Comparison of ENCODE assay signal across 1 cellular context in the genomic region with DNA sequence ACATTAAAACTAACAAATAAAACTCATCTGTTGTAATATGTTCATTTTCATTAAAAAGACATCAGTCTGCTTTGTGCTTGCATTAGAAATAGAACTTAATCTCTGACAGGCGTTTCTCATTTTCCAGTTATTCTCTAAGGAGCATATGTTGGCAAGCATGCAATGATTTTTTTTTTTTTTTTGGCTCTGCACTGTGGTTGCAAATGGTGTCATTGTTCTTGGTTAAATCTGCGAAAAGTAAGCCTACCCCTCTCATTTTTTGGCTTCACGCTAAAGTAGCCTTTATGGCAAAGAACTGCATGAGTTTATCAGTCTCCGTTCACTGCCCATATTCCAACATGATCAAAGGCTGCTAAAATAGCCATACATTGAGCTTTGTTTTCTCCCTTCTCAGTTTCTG.
TF ChIP-seq lines count a peak whose summit lies in the region.

No MANE protein-coding gene starts in this region.

TF ChIP-seq in SK-N-SH, 30 proteins besides CTCF, POLR2A, EP300 and RAD21 (continued from another document):
- no peak for TF ChIP-seq TAF1 (IDR thresholded peaks at IDR 0.05; ENCODE audit: borderline replicate concordance, low read depth, low read length)
- TF ChIP-seq, protein P1, sequence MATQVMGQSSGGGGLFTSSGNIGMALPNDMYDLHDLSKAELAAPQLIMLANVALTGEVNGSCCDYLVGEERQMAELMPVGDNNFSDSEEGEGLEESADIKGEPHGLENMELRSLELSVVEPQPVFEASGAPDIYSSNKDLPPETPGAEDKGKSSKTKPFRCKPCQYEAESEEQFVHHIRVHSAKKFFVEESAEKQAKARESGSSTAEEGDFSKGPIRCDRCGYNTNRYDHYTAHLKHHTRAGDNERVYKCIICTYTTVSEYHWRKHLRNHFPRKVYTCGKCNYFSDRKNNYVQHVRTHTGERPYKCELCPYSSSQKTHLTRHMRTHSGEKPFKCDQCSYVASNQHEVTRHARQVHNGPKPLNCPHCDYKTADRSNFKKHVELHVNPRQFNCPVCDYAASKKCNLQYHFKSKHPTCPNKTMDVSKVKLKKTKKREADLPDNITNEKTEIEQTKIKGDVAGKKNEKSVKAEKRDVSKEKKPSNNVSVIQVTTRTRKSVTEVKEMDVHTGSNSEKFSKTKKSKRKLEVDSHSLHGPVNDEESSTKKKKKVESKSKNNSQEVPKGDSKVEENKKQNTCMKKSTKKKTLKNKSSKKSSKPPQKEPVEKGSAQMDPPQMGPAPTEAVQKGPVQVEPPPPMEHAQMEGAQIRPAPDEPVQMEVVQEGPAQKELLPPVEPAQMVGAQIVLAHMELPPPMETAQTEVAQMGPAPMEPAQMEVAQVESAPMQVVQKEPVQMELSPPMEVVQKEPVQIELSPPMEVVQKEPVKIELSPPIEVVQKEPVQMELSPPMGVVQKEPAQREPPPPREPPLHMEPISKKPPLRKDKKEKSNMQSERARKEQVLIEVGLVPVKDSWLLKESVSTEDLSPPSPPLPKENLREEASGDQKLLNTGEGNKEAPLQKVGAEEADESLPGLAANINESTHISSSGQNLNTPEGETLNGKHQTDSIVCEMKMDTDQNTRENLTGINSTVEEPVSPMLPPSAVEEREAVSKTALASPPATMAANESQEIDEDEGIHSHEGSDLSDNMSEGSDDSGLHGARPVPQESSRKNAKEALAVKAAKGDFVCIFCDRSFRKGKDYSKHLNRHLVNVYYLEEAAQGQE (IDR thresholded peaks at IDR 0.05; ENCODE audit: low read depth, low read length) = no peak
- TF ChIP-seq, protein P2, sequence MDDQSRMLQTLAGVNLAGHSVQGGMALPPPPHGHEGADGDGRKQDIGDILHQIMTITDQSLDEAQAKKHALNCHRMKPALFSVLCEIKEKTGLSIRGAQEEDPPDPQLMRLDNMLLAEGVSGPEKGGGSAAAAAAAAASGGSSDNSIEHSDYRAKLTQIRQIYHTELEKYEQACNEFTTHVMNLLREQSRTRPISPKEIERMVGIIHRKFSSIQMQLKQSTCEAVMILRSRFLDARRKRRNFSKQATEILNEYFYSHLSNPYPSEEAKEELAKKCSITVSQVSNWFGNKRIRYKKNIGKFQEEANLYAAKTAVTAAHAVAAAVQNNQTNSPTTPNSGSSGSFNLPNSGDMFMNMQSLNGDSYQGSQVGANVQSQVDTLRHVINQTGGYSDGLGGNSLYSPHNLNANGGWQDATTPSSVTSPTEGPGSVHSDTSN (IDR thresholded peaks at IDR 0.05) = no peak
- TF ChIP-seq JUND (IDR thresholded peaks at IDR 0.05) = no peak
- no peak for TF ChIP-seq ELF1 (IDR thresholded peaks at IDR 0.05)
- TF ChIP-seq GATA2 (CRISPR knock-in tag; IDR thresholded peaks at IDR 0.05) = no peak
- no peak for TF ChIP-seq FOXM1 (IDR thresholded peaks at IDR 0.05; ENCODE audit: low read depth)
- no peak for TF ChIP-seq EZH2phosphoT487 (IDR thresholded peaks at IDR 0.05; ENCODE audit: borderline replicate concordance, low read depth)
- TF ChIP-seq RFX5 (IDR thresholded peaks at IDR 0.05; ENCODE audit: low read length) = no peak
- TF ChIP-seq, protein P3, sequence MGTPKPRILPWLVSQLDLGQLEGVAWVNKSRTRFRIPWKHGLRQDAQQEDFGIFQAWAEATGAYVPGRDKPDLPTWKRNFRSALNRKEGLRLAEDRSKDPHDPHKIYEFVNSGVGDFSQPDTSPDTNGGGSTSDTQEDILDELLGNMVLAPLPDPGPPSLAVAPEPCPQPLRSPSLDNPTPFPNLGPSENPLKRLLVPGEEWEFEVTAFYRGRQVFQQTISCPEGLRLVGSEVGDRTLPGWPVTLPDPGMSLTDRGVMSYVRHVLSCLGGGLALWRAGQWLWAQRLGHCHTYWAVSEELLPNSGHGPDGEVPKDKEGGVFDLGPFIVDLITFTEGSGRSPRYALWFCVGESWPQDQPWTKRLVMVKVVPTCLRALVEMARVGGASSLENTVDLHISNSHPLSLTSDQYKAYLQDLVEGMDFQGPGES (IDR thresholded peaks at IDR 0.05; ENCODE audit: low read depth, low read length) = no peak
- TF ChIP-seq, protein P4, sequence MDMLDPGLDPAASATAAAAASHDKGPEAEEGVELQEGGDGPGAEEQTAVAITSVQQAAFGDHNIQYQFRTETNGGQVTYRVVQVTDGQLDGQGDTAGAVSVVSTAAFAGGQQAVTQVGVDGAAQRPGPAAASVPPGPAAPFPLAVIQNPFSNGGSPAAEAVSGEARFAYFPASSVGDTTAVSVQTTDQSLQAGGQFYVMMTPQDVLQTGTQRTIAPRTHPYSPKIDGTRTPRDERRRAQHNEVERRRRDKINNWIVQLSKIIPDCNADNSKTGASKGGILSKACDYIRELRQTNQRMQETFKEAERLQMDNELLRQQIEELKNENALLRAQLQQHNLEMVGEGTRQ (IDR thresholded peaks at IDR 0.05; ENCODE audit: borderline replicate concordance, low read depth, low read length) = no peak
- no peak for TF ChIP-seq POLR2AphosphoS5 (IDR thresholded peaks at IDR 0.05; ENCODE audit: low read depth, low read length)
- no peak for TF ChIP-seq NFIC (IDR thresholded peaks at IDR 0.05; ENCODE audit: borderline replicate concordance)
- no peak for TF ChIP-seq MXI1 (IDR thresholded peaks at IDR 0.05; ENCODE audit: low read depth, low read length)
- TF ChIP-seq, protein P5, sequence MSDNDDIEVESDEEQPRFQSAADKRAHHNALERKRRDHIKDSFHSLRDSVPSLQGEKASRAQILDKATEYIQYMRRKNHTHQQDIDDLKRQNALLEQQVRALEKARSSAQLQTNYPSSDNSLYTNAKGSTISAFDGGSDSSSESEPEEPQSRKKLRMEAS (IDR thresholded peaks at IDR 0.05; ENCODE audit: low read depth) = no peak
- no peak for TF ChIP-seq SMC3 (IDR thresholded peaks at IDR 0.05; ENCODE audit: low read depth, low read length)
- TF ChIP-seq, protein P6, sequence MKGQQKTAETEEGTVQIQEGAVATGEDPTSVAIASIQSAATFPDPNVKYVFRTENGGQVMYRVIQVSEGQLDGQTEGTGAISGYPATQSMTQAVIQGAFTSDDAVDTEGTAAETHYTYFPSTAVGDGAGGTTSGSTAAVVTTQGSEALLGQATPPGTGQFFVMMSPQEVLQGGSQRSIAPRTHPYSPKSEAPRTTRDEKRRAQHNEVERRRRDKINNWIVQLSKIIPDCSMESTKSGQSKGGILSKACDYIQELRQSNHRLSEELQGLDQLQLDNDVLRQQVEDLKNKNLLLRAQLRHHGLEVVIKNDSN (IDR thresholded peaks at IDR 0.05; ENCODE audit: borderline replicate concordance, low read depth) = no peak
- TF ChIP-seq FOSL2 (IDR thresholded peaks at IDR 0.05; ENCODE audit: borderline replicate concordance, low read depth) = no peak
